Comparison of ENCODE assay signal across 16 cellular contexts in genomic region chr2:181131584-181131983, GRCh38.
DNase-seq lines count a peak whose midpoint lies in the region; ATAC-seq and TF ChIP-seq lines count a peak whose summit lies in the region.
"Had no signal": no experiment of that assay in that cellular context is flagged by ENCODE, and none has a peak within 500 bp of the region (broad histone marks: within the 10 kb centered on the region; RNA-seq: fewer than 3 reads in every experiment).

No MANE protein-coding gene starts in this region.

- no peaks in the 10 kb centered on the region for H3K36me3 ChIP-seq in neural progenitor cell

- ATAC-seq in activated T-helper 17 cell treated with anti-CD3 and anti-CD28 coated beads, Interleukin-2, amount 50 U/mL, for 72 hours (replicated peaks), result peak; percentile 30
- ATAC-seq in GM18519 (IDR thresholded peaks at IDR 0.05; ENCODE audit: low FRiP score, unreplicated experiment) (no peak), SK-N-SH treated with all-trans-retinoic acid at 6 μM for 48 hours (no peak)
- ATAC-seq: A549, K562 had no signal

- H3K4me1 Mint-ChIP-seq in activated CD4-positive, alpha-beta T cell treated with anti-CD3 and anti-CD28 coated beads, Interleukin-2, amount 10 ng/mL, durations not matched to agents 24 days and 14 days, result peaks cover 36% of the 10 kb centered on the region
- peaks cover 15% of the 10 kb centered on the region for H3K4me1 Mint-ChIP-seq in activated T-helper 17 cell treated with anti-CD3 and anti-CD28 coated beads, Interleukin-2, amount 50 U/mL, for 72 hours
- H3K4me1 Mint-ChIP-seq in neural progenitor cell, result no peaks in the 10 kb centered on the region

- no peak overlapping the region for H3K4me3 ChIP-seq in neural progenitor cell
- H3K4me3 ChIP-seq: A549, K562 had no signal

- no peak overlapping the region for H3K9ac ChIP-seq in neural progenitor cell

- no peak overlapping the region for H3K4me2 ChIP-seq in neural progenitor cell
- H3K4me2 ChIP-seq: A549 had no signal

- H3K79me2 ChIP-seq in neural progenitor cell (ENCODE audit: low read depth), result no peaks in the 10 kb centered on the region

- no peaks in the 10 kb centered on the region for H3K27me3 Mint-ChIP-seq in activated CD4-positive, alpha-beta T cell treated with anti-CD3 and anti-CD28 coated beads, Interleukin-2, amount 10 ng/mL, durations not matched to agents 24 days and 14 days
- no peaks in the 10 kb centered on the region for H3K27me3 Mint-ChIP-seq in activated T-helper 17 cell treated with anti-CD3 and anti-CD28 coated beads, Interleukin-2, amount 50 U/mL, for 72 hours
- no peaks in the 10 kb centered on the region for H3K27me3 Mint-ChIP-seq in neural progenitor cell (ENCODE audit: insufficient read depth, low read depth)
- H3K27me3 Mint-ChIP-seq: memory B cell had no signal

- peaks cover 25% of the 10 kb centered on the region for H3K36me3 Mint-ChIP-seq in activated CD4-positive, alpha-beta T cell treated with anti-CD3 and anti-CD28 coated beads, Interleukin-2, amount 10 ng/mL, durations not matched to agents 24 days and 14 days (ENCODE audit: low read depth)
- H3K36me3 Mint-ChIP-seq in activated T-helper 17 cell treated with anti-CD3 and anti-CD28 coated beads, Interleukin-2, amount 50 U/mL, for 72 hours (ENCODE audit: low read depth), result no peaks in the 10 kb centered on the region
- H3K36me3 Mint-ChIP-seq in neural progenitor cell, result no peaks in the 10 kb centered on the region
- H3K36me3 Mint-ChIP-seq: memory B cell had no signal

- H3K27ac ChIP-seq in neural progenitor cell, result no peak overlapping the region
- H3K27ac ChIP-seq: A549, C4-2B had no signal

- no peaks in the 10 kb centered on the region for H3K9me3 ChIP-seq in neural progenitor cell (ENCODE audit: low read depth)

- no peaks in the 10 kb centered on the region for H4K20me1 ChIP-seq in neural progenitor cell (ENCODE audit: low read depth)

- peak overlapping the region; percentile 15 for H2AFZ ChIP-seq in neural progenitor cell (replicated peaks)

- no peaks in the 10 kb centered on the region for H3K27me3 ChIP-seq in neural progenitor cell

- TF ChIP-seq CTCF in neural progenitor cell (IDR thresholded peaks at IDR 0.05), result no peak

- intact Hi-C loops in activated CD4-positive, alpha-beta T cell treated with anti-CD3 and anti-CD28 coated beads, Interleukin-2, amount 10 ng/mL, durations not matched to agents 24 days and 14 days (cut with micrococcal nuclease), result no loop called here

- H3K4me3 Mint-ChIP-seq in activated CD4-positive, alpha-beta T cell treated with anti-CD3 and anti-CD28 coated beads, Interleukin-2, amount 10 ng/mL, durations not matched to agents 24 days and 14 days, result peak overlapping the region; percentile 74
- peak overlapping the region; percentile 71 for H3K4me3 Mint-ChIP-seq in activated T-helper 17 cell treated with anti-CD3 and anti-CD28 coated beads, Interleukin-2, amount 50 U/mL, for 72 hours
- H3K4me3 Mint-ChIP-seq in neural progenitor cell, result no peak overlapping the region
- H3K4me3 Mint-ChIP-seq: memory B cell had no signal

- DNase-seq in activated CD4-positive, alpha-beta T cell treated with anti-CD3 and anti-CD28 coated beads, Interleukin-2, amount 10 ng/mL, durations not matched to agents 24 days and 14 days, result peak; percentile 71
- no peak for DNase-seq in activated CD4-positive, alpha-beta T cell treated with anti-CD3 and anti-CD28 coated beads for 48 hours
- DNase-seq in HT1080 (ENCODE audit: low read depth) (peak; percentile 2), neural progenitor cell (ENCODE audit: low spot score) (no peak), OCI-M1 (lab: John Stamatoyannopoulos, UW) (no peak)
- DNase-seq: activated effector memory CD4-positive, alpha-beta T cell treated with Interleukin-2 at 50 U/mL for 16 hours; NCI-H1105; Right ventricle myocardium superior; stimulated activated CD4-positive, alpha-beta T cell treated with anti-CD3 and anti-CD28 coated beads, Interleukin-15, amount 100 ng/mL, for 24 hours had no signal

- H3K27ac Mint-ChIP-seq in activated CD4-positive, alpha-beta T cell treated with anti-CD3 and anti-CD28 coated beads, Interleukin-2, amount 10 ng/mL, durations not matched to agents 24 days and 14 days, result peak overlapping the region; percentile 87
- peak overlapping the region; percentile 75 for H3K27ac Mint-ChIP-seq in activated T-helper 17 cell treated with anti-CD3 and anti-CD28 coated beads, Interleukin-2, amount 50 U/mL, for 72 hours
- H3K27ac Mint-ChIP-seq in neural progenitor cell, result no peak overlapping the region
- H3K27ac Mint-ChIP-seq: memory B cell had no signal

- H3F3A ChIP-seq in neural progenitor cell (ENCODE audit: low read depth), result no peaks in the 10 kb centered on the region

- no peaks in the 10 kb centered on the region for H3K4me1 ChIP-seq in neural progenitor cell
- H3K4me1 ChIP-seq: A549 had no signal

- peaks cover 4% of the 10 kb centered on the region for H3K9me3 Mint-ChIP-seq in activated CD4-positive, alpha-beta T cell treated with anti-CD3 and anti-CD28 coated beads, Interleukin-2, amount 10 ng/mL, durations not matched to agents 24 days and 14 days
- no peaks in the 10 kb centered on the region for H3K9me3 Mint-ChIP-seq in activated T-helper 17 cell treated with anti-CD3 and anti-CD28 coated beads, Interleukin-2, amount 50 U/mL, for 72 hours
- no peaks in the 10 kb centered on the region for H3K9me3 Mint-ChIP-seq in neural progenitor cell
- H3K9me3 Mint-ChIP-seq: memory B cell had no signal

TF ChIP-seq in SK-N-SH treated with all-trans-retinoic acid at 6 μM for 48 hours, 23 proteins besides CTCF, POLR2A, EP300 and RAD21:
- TF ChIP-seq ZNF565 (CRISPR knock-in tag; conservative IDR thresholded peaks at IDR 0.05; ENCODE audit: low read depth) (no peak), ZFP3 (CRISPR knock-in tag; IDR thresholded peaks at IDR 0.05) (no peak), ZC3H10 (CRISPR knock-in tag; IDR thresholded peaks at IDR 0.05) (no peak), ARNTL (CRISPR knock-in tag; IDR thresholded peaks at IDR 0.05; ENCODE audit: borderline replicate concordance, low read depth) (no peak), SNAI2 (CRISPR knock-in tag; IDR thresholded peaks at IDR 0.05) (no peak)

Comparison
In these comparisons a context has a peak if more than half of its experiments do, and no peak if none do; other contexts are left out.
1. DNase-seq: peak in activated CD4-positive, alpha-beta T cell treated with anti-CD3 and anti-CD28 coated beads, Interleukin-2, amount 10 ng/mL, durations not matched to agents 24 days and 14 days (single experiment) and HT1080 (single experiment); none in activated CD4-positive, alpha-beta T cell treated with anti-CD3 and anti-CD28 coated beads for 48 hours (single experiment), neural progenitor cell (single experiment) and OCI-M1 (single experiment).